Comparison of ENCODE assay signal across 21 cellular contexts in genomic region chr18:36279001-36279400, GRCh38. TPM values are rescaled to one million over a fixed set of nuclear protein-coding genes. Genes with fewer than 3 reads are reported as not detected.
DNase-seq lines count a peak whose midpoint lies in the region; ATAC-seq, FAIRE-seq and TF ChIP-seq lines count a peak whose summit lies in the region.
"Had no signal": no experiment of that assay in that cellular context is flagged by ENCODE, and none has a peak within 500 bp of the region (broad histone marks: within the 10 kb centered on the region; RNA-seq: fewer than 3 reads in every experiment).

No MANE protein-coding gene starts in this region.

- intact Hi-C loops in esophagus muscularis mucosa (cut with DNase I), result no loop called here
- intact Hi-C loops in CD8-positive, alpha-beta T cell (cut with DNase I, micrococcal nuclease), result no loop called here

- POLR2A ChIA-PET in CD8-positive, alpha-beta T cell (lab: Charles Lee), result no interaction called here

- H3K36me3 Mint-ChIP-seq in stimulated activated memory B cell treated with anti-CD40 and anti-IgM and Interleukin-4, amounts not matched to agents 10 μg/mL and 1 μg/mL and 100 μg/mL, for 72 hours, result no peaks in the 10 kb centered on the region
- H3K36me3 Mint-ChIP-seq in CD8-positive, alpha-beta T cell, result no peaks in the 10 kb centered on the region
- H3K36me3 Mint-ChIP-seq: CD8-positive, alpha-beta memory T cell had no signal

- H3K4me3 Mint-ChIP-seq in stimulated activated memory B cell treated with anti-CD40 and anti-IgM and Interleukin-4, amounts not matched to agents 10 μg/mL and 1 μg/mL and 100 μg/mL, for 72 hours, result no peak overlapping the region
- no peak overlapping the region for H3K4me3 Mint-ChIP-seq in CD8-positive, alpha-beta T cell
- H3K4me3 Mint-ChIP-seq: B cell; CD4-positive, alpha-beta T cell had no signal

- H3K36me3 ChIP-seq in RWPE2 (ENCODE audit: low read depth), result no peaks in the 10 kb centered on the region
- no peaks in the 10 kb centered on the region for H3K36me3 ChIP-seq in esophagus muscularis mucosa
- H3K36me3 ChIP-seq in CD8-positive, alpha-beta T cell (ENCODE audit: insufficient read depth, low read length), result no peaks in the 10 kb centered on the region
- H3K36me3 ChIP-seq: BLaER1 treated with 17β-estradiol and CSF1 and Interleukin-3, amounts not matched to agents 10 nM and 100 nM had no signal

- 52% methylated on average over 3 of the region's 3 CpGs for WGBS in esophagus muscularis mucosa

- H3K9me3 ChIP-seq in RWPE2 (ENCODE audit: severe bottlenecking), result no peaks in the 10 kb centered on the region
- no peaks in the 10 kb centered on the region for H3K9me3 ChIP-seq in esophagus muscularis mucosa
- H3K9me3 ChIP-seq in CD8-positive, alpha-beta T cell (ENCODE audit: low read length), result no peaks in the 10 kb centered on the region
- H3K9me3 ChIP-seq: A549; BLaER1 treated with 17β-estradiol and CSF1 and Interleukin-3, amounts not matched to agents 10 nM and 100 nM had no signal

- H3K27ac Mint-ChIP-seq in stimulated activated memory B cell treated with anti-CD40 and anti-IgM and Interleukin-4, amounts not matched to agents 10 μg/mL and 1 μg/mL and 100 μg/mL, for 72 hours, result no peak overlapping the region
- no peak overlapping the region for H3K27ac Mint-ChIP-seq in CD8-positive, alpha-beta T cell
- H3K27ac Mint-ChIP-seq: B cell; CD4-positive, alpha-beta T cell; CD8-positive, alpha-beta memory T cell had no signal

- no peak overlapping the region for H3K4me3 ChIP-seq in RWPE2 (ENCODE audit: severe bottlenecking)
- H3K4me3 ChIP-seq in esophagus muscularis mucosa, result no peak overlapping the region
- no peak overlapping the region for H3K4me3 ChIP-seq in CD8-positive, alpha-beta T cell (ENCODE audit: low read depth, low read length)
- H3K4me3 ChIP-seq: A549; BLaER1 treated with 17β-estradiol and CSF1 and Interleukin-3, amounts not matched to agents 10 nM and 100 nM had no signal

- no peak overlapping the region for H3K27ac ChIP-seq in RWPE2 (ENCODE audit: poor library complexity, severe bottlenecking)
- H3K27ac ChIP-seq in esophagus muscularis mucosa (replicated peaks in 1 of 4), result no peak overlapping the region
- H3K27ac ChIP-seq in CD8-positive, alpha-beta T cell (ENCODE audit: low read depth, low read length), result no peak overlapping the region
- H3K27ac ChIP-seq: 22Rv1; A549; BLaER1 treated with 17β-estradiol and CSF1 and Interleukin-3, amounts not matched to agents 10 nM and 100 nM; C4-2B had no signal

- H3K4me1 ChIP-seq in RWPE2 (ENCODE audit: insufficient read depth, poor library complexity, severe bottlenecking) (no peaks in the 10 kb centered on the region), esophagus muscularis mucosa (no peaks in the 10 kb centered on the region)
- no peaks in the 10 kb centered on the region for H3K4me1 ChIP-seq in CD8-positive, alpha-beta T cell (ENCODE audit: insufficient read depth, low read length)
- H3K4me1 ChIP-seq: A549; BLaER1 treated with 17β-estradiol and CSF1 and Interleukin-3, amounts not matched to agents 10 nM and 100 nM had no signal

- no peak for FAIRE-seq in D721Med (lab: Jason Lieb, UNC)
- FAIRE-seq: A549, G401.6, GM12891, GM19239 had no signal

- ATAC-seq in RWPE2 (ENCODE audit: low read depth), result peak; percentile 27; the same call in 1 of the 3 replicates
- peak; percentile 48 for ATAC-seq in stimulated activated memory B cell treated with anti-CD40 and anti-IgM and Interleukin-4, amounts not matched to agents 10 μg/mL and 1 μg/mL and 100 μg/mL, for 72 hours
- ATAC-seq in CD8-positive, alpha-beta T cell, result no peak
- ATAC-seq: A549 had no signal

- H3K27me3 ChIP-seq in RWPE2 (ENCODE audit: insufficient read depth, poor library complexity, severe bottlenecking) (peaks cover 12% of the 10 kb centered on the region), esophagus muscularis mucosa (peaks cover 0 to 22% (median 0%) of the 10 kb centered on the region in 4 donors)
- peaks cover 2% of the 10 kb centered on the region for H3K27me3 ChIP-seq in CD8-positive, alpha-beta T cell (ENCODE audit: insufficient read depth, low read length)
- H3K27me3 ChIP-seq: BLaER1 treated with 17β-estradiol and CSF1 and Interleukin-3, amounts not matched to agents 10 nM and 100 nM had no signal

- CTCF ChIA-PET in CD8-positive, alpha-beta T cell (lab: Charles Lee), result interaction anchor here (2.6 to 8.0 kb wide), 2 partner anchors 183 to 262 kb away, joined by 13 to 113 read pairs; no protein-coding TSS in a partner anchor

- H3K4me1 Mint-ChIP-seq in stimulated activated memory B cell treated with anti-CD40 and anti-IgM and Interleukin-4, amounts not matched to agents 10 μg/mL and 1 μg/mL and 100 μg/mL, for 72 hours, result no peaks in the 10 kb centered on the region
- H3K4me1 Mint-ChIP-seq in CD8-positive, alpha-beta T cell (ENCODE audit: low read depth), result no peaks in the 10 kb centered on the region
- H3K4me1 Mint-ChIP-seq: B cell; CD8-positive, alpha-beta memory T cell had no signal

- TF ChIP-seq POLR2A in esophagus muscularis mucosa (IDR thresholded peaks at IDR 0.05; ENCODE audit: low read depth), result no peak

- TF ChIP-seq CTCF in RWPE2 (IDR thresholded peaks at IDR 0.05; ENCODE audit: poor library complexity, severe bottlenecking), result no peak
- TF ChIP-seq CTCF in esophagus muscularis mucosa (IDR thresholded peaks at IDR 0.05), result no peak
- TF ChIP-seq CTCF in CD8-positive, alpha-beta T cell (IDR thresholded peaks at IDR 0.05), result no peak
- no peak for TF ChIP-seq CTCF in D721Med (IDR thresholded peaks at IDR 0.05; ENCODE audit: insufficient read depth, missing control alignments)

- no peaks in the 10 kb centered on the region for H3K9me3 Mint-ChIP-seq in stimulated activated memory B cell treated with anti-CD40 and anti-IgM and Interleukin-4, amounts not matched to agents 10 μg/mL and 1 μg/mL and 100 μg/mL, for 72 hours
- H3K9me3 Mint-ChIP-seq in CD8-positive, alpha-beta T cell, result no peaks in the 10 kb centered on the region
- H3K9me3 Mint-ChIP-seq: CD4-positive, alpha-beta T cell; CD8-positive, alpha-beta memory T cell had no signal

- DNase-seq in activated CD8-positive, alpha-beta memory T cell treated with anti-CD3 and anti-CD28 coated beads for 24 hours, result peak; percentile 40
- DNase-seq in activated CD8-positive, alpha-beta memory T cell treated with anti-CD3 and anti-CD28 coated beads, Interleukin-2, amount 50 U/mL, for 4 hours, result no peak
- no peak for DNase-seq in RWPE2 (ENCODE audit: low spot score)
- DNase-seq in esophagus muscularis mucosa (ENCODE audit: extremely low spot score), result peak; percentile 64
- DNase-seq in CD8-positive, alpha-beta T cell, result no peak
- DNase-seq in D721Med (ENCODE audit: insufficient read length, low spot score), result no peak
- DNase-seq: AML-193; CD4-positive, alpha-beta T cell; CD8-positive, alpha-beta memory T cell; COR-L47; DMS79 treated with DMSO at 0.1 percent for 48 hours; GF-D8 had no signal

- peaks cover 36% of the 10 kb centered on the region for H3K27me3 Mint-ChIP-seq in stimulated activated memory B cell treated with anti-CD40 and anti-IgM and Interleukin-4, amounts not matched to agents 10 μg/mL and 1 μg/mL and 100 μg/mL, for 72 hours
- H3K27me3 Mint-ChIP-seq in CD8-positive, alpha-beta T cell (ENCODE audit: low read depth), result peaks cover 16% of the 10 kb centered on the region

- TF ChIP-seq EP300 in esophagus muscularis mucosa (IDR thresholded peaks at IDR 0.05), result no peak

RNA-seq across cellular contexts. Expression of gene FHOD3, which starts 18.5 kb away (rescaled TPM):
- 10 to 100 TPM; 24.1 to 51.4 (median 33.8) TPM for total RNA-seq in esophagus muscularis mucosa
- total RNA-seq in CD8-positive, alpha-beta T cell, result not detected
- total RNA-seq: B cell; CD4-positive, alpha-beta T cell; CD8-positive, alpha-beta memory T cell had no signal

Comparison
In these comparisons a context has a peak if more than half of its experiments do, and no peak if none do; other contexts are left out.
1. DNase-seq: peak in activated CD8-positive, alpha-beta memory T cell treated with anti-CD3 and anti-CD28 coated beads for 24 hours (single experiment) and esophagus muscularis mucosa (single experiment); none in activated CD8-positive, alpha-beta memory T cell treated with anti-CD3 and anti-CD28 coated beads, Interleukin-2, amount 50 U/mL, for 4 hours (single experiment), RWPE2 (single experiment), CD8-positive, alpha-beta T cell (0 of 7) and D721Med (single experiment).
2. RNA of gene FHOD3, which starts 18.5 kb away (total RNA-seq): 24.1 to 51.4 TPM in esophagus muscularis mucosa; not detected in CD8-positive, alpha-beta T cell; every median in the first group is over 10 times any median in the second.